In the genomic region with DNA sequence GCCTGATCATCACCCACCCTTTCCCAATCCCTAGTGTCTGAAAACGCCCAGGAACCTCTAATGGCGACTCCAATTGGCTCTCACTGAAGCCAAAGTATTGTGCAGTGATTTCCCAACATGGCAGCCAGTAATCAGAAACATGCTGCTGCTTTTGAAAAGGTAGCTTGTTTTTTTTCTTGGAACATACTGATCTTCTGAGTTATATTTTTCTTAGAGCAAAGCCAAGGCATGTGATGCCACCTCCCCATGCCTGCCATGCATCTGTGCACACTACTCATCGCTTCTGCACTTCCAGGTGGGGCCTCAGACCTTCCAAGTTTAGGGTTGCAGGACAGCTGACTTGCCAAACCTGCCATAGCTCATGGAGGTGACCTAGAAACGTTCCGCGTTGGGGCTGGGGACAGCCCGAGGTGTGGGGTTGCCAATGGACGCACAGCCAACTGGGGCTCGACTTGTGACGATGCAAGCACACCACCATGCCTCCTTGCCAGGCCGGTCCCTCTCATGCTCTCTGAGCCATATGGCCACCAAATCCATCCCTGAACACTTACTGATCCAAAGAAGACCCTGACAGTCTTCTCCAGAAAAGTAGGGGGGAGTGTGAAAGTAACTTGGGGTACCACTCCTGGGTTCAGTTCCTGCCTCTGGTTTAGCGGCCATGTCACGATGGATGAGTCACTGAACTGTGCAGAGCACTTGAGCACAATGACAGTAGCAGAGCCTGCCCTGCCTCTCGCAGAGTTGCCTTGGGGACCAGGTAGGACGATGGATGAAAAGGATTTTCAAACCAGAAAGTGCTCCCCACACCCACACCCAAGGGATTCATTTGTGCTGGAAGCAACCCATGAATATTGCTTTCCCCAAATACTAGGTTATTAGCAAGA, we compare ENCODE assay signal across 28 cellular contexts.
A peak's percentile ranks its signal among the peaks of the same experiment; 100 is the strongest.
DNase-seq lines count a peak whose midpoint lies in the region; ATAC-seq and TF ChIP-seq lines count a peak whose summit lies in the region.
"Had no signal": no experiment of that assay in that cellular context is flagged by ENCODE, and none has a peak within 500 bp of the region (broad histone marks: within the 10 kb centered on the region; RNA-seq: fewer than 3 reads in every experiment).

No MANE protein-coding gene starts in this region.

- DNase-seq in adipocyte (ENCODE audit: low read depth) (peak; percentile 50), psoas muscle (peak in 1 of 2 donors; percentile 55), NCI-H2171 (lab: John Stamatoyannopoulos, UW) (no peak), OCI-M2 (lab: John Stamatoyannopoulos, UW; ENCODE audit: unreplicated experiment) (no peak)
- DNase-seq: activated CD4-positive, alpha-beta memory T cell treated with anti-CD3 and anti-CD28 coated beads, Interleukin-2, amount 10 ng/mL, durations not matched to agents 7 days and 5 days; activated CD4-positive, CD25-positive, alpha-beta regulatory T cell treated with anti-CD3 and anti-CD28 coated beads, Interleukin-2, amount 50 U/mL, for 72 hours; activated effector memory CD4-positive, alpha-beta T cell treated with Interleukin-2 at 50 U/mL for 16 hours; Caco-2; DMS79; dorsolateral prefrontal cortex; GF-D8; HCEC 1CT; mesenchymal stem cell; MM.1S; NCI-H1417; NCI-H2029 treated with DMSO at 0.1 percent for 48 hours; NCI-H82; stomach; T-helper 17 cell had no signal

- peaks cover 78% of the 10 kb centered on the region for H4K20me1 ChIP-seq in BLaER1

- no peaks in the 10 kb centered on the region for H3K27me3 ChIP-seq in BLaER1
- H3K27me3 ChIP-seq in adipocyte (replicated peaks; ENCODE audit: control insufficient read depth, insufficient read depth, low read length), result peaks cover 23% of the 10 kb centered on the region
- no peaks in the 10 kb centered on the region for H3K27me3 ChIP-seq in gastroesophageal sphincter
- H3K27me3 ChIP-seq in psoas muscle (ENCODE audit: insufficient read depth in 3 of 3, low read length in 2 of 3), result no peaks in the 10 kb centered on the region
- H3K27me3 ChIP-seq: dorsolateral prefrontal cortex, stomach had no signal

- no peak overlapping the region for H3K27ac ChIP-seq in BLaER1
- no peak overlapping the region for H3K27ac ChIP-seq in gastroesophageal sphincter
- H3K27ac ChIP-seq in psoas muscle, result peak overlapping the region; percentile 46
- H3K27ac ChIP-seq: prostate gland, RWPE1, SK-N-MC, skin epidermis, stomach had no signal

- intact Hi-C loops in psoas muscle (cut with DNase I), result loop anchor here in 1 of 2 donors (10.0 kb wide), 1 partner anchor 245 kb away; no protein-coding TSS in a partner anchor

- H3K36me3 ChIP-seq in BLaER1 (peaks cover 93% of the 10 kb centered on the region), adipocyte (ENCODE audit: control insufficient read depth, insufficient read depth, low read length, severe bottlenecking) (no peaks in the 10 kb centered on the region), gastroesophageal sphincter (no peaks in the 10 kb centered on the region), psoas muscle (ENCODE audit: insufficient read depth in 1 of 2, low read depth in 1 of 2) (no peaks in the 10 kb centered on the region)
- H3K36me3 ChIP-seq: prostate gland, stomach had no signal

- peak overlapping the region; percentile 6; the same call in 1 of the 2 replicates for H3K4me2 ChIP-seq in BLaER1

- TF ChIP-seq CTCF in gastroesophageal sphincter (IDR thresholded peaks at IDR 0.05) (no peak), psoas muscle (IDR thresholded peaks at IDR 0.05) (no peak)

- H3K9me3 ChIP-seq in BLaER1 (peaks cover 12% of the 10 kb centered on the region), adipocyte (ENCODE audit: control insufficient read depth, low read length) (no peaks in the 10 kb centered on the region), gastroesophageal sphincter (no peaks in the 10 kb centered on the region), psoas muscle (no peaks in the 10 kb centered on the region)
- H3K9me3 ChIP-seq: Caco-2, prostate gland, stomach had no signal

- ATAC-seq in gastroesophageal sphincter, result peak; percentile 19
- ATAC-seq in psoas muscle, result peak; percentile 30 to 93 (median 83)
- no peak for ATAC-seq in HG03045 (IDR thresholded peaks at IDR 0.05; ENCODE audit: unreplicated experiment)
- no peak for ATAC-seq in GM18870 (IDR thresholded peaks at IDR 0.05; ENCODE audit: unreplicated experiment)
- ATAC-seq: K562, T-helper 17 cell had no signal

- H3K9ac ChIP-seq in BLaER1, result no peak overlapping the region
- no peak overlapping the region for H3K9ac ChIP-seq in adipocyte (ENCODE audit: low read length)

- 96 to 100% methylated on average over 4 to 9 of the region's 15 CpGs for WGBS in gastroesophageal sphincter (ENCODE audit: low coverage in 1 of 2), 2 donors
- 61 to 81% (median 65%) methylated on average over 15 of the region's 15 CpGs for WGBS in psoas muscle, 3 donors

- H3K4me1 ChIP-seq in BLaER1, result peaks cover 93% of the 10 kb centered on the region
- peaks cover 8% of the 10 kb centered on the region for H3K4me1 ChIP-seq in adipocyte (ENCODE audit: control insufficient read depth, insufficient read depth, low read length)
- H3K4me1 ChIP-seq in gastroesophageal sphincter, result peaks cover 0 to 21% (median 0%) of the 10 kb centered on the region in 3 donors
- H3K4me1 ChIP-seq in psoas muscle, result peaks cover 33% of the 10 kb centered on the region
- H3K4me1 ChIP-seq: Caco-2, prostate gland, stomach had no signal

- TF ChIP-seq EP300 in gastroesophageal sphincter (IDR thresholded peaks at IDR 0.05), result no peak

- TF ChIP-seq POLR2A in gastroesophageal sphincter (IDR thresholded peaks at IDR 0.05), result no peak

- H3K4me3 ChIP-seq in BLaER1, result no peak overlapping the region
- no peak overlapping the region for H3K4me3 ChIP-seq in adipocyte (ENCODE audit: low read length)
- no peak overlapping the region for H3K4me3 ChIP-seq in gastroesophageal sphincter
- no peak overlapping the region for H3K4me3 ChIP-seq in psoas muscle
- H3K4me3 ChIP-seq: dorsolateral prefrontal cortex, K562, prostate gland, SK-N-MC, skin epidermis, stomach had no signal

Comparison
In these comparisons a context has a peak if more than half of its experiments do, and no peak if none do; other contexts are left out.
1. ATAC-seq: peak in gastroesophageal sphincter (single experiment) and psoas muscle (4 of 4); none in HG03045 (single experiment) and GM18870 (single experiment).